Comparison of ENCODE assay signal across 8 cellular contexts in genomic region chr6:156776841-156777576, GRCh38. TPM values are rescaled to one million over a fixed set of nuclear protein-coding genes. Genes with fewer than 3 reads are reported as not detected.
DNase-seq lines count a peak whose midpoint lies in the region; ATAC-seq and TF ChIP-seq lines count a peak whose summit lies in the region.

Gene ARID1B (plus strand): TSS chr6:156777378. CDS start chr6:156777681, 303 bp downstream.

- POLR2A ChIA-PET in Caco-2 (lab: Charles Lee) = no interaction called here
- POLR2A ChIA-PET in Panc1 (lab: Charles Lee) = interaction anchor here (0.7 kb wide), 1 partner anchor 256 kb away, joined by 3 read pairs; no protein-coding TSS in a partner anchor
- POLR2A ChIA-PET in naive thymus-derived CD4-positive, alpha-beta T cell (lab: Charles Lee) = interaction anchor here (0.5 to 5.7 kb wide), 15 partner anchors 9 to 1463 kb away, joined by 3 to 122 read pairs (median 4); no protein-coding TSS in a partner anchor

- peak within 1 kb of the TSS; percentile 88 for H3K4me3 ChIP-seq in Caco-2 (ENCODE audit: low read depth, low read length)
- peak within 1 kb of the TSS; percentile 83 to 91 for H3K4me3 ChIP-seq in Panc1 (ENCODE audit: low read depth in 2 of 2, low read length in 2 of 2)
- H3K4me3 ChIP-seq in esophagus squamous epithelium = peak within 1 kb of the TSS; percentile 83 to 91 (median 86)
- H3K4me3 ChIP-seq in naive thymus-derived CD4-positive, alpha-beta T cell (ENCODE audit: low read length) = peak within 1 kb of the TSS; percentile 79

- no peaks in the 10 kb centered on the region for H3K9me3 Mint-ChIP-seq in Caco-2 (ENCODE audit: unreplicated experiment)
- H3K9me3 Mint-ChIP-seq in naive thymus-derived CD4-positive, alpha-beta T cell = peaks cover 0 to 4% (median 0%) of the 10 kb centered on the region in 11 donors
- H3K9me3 Mint-ChIP-seq in stimulated activated memory B cell treated with anti-CD40 and anti-IgM and Interleukin-4, amounts not matched to agents 10 μg/mL and 1 μg/mL and 100 μg/mL, for 72 hours = no peaks in the 10 kb centered on the region

- DNase-seq in Caco-2 = peak; percentile 73 to 83
- peak; percentile 65 for DNase-seq in HT1080 (ENCODE audit: low read depth)
- peak; percentile 15 for DNase-seq in Panc1 (ENCODE audit: low read depth, low spot score)
- peak; percentile 81 to 82 for DNase-seq in activated T-cell treated with anti-CD3 and anti-CD28 coated beads, Interleukin-2, amount 50 U/mL, for 48 hours
- DNase-seq in esophagus squamous epithelium (lab: John Stamatoyannopoulos, UW) = peak; percentile 35
- DNase-seq in naive thymus-derived CD4-positive, alpha-beta T cell = peak; percentile 67 to 86 (median 80)

- H3K36me3 ChIP-seq in Caco-2 (ENCODE audit: control insufficient read depth, insufficient read depth, low read length) = no peaks in the 10 kb centered on the region
- H3K36me3 ChIP-seq in Panc1 (ENCODE audit: control insufficient read depth, insufficient read depth, low read length) = no peaks in the 10 kb centered on the region; the same call in 1 of the 2 replicates
- no peaks in the 10 kb centered on the region for H3K36me3 ChIP-seq in esophagus squamous epithelium
- no peaks in the 10 kb centered on the region for H3K36me3 ChIP-seq in naive thymus-derived CD4-positive, alpha-beta T cell (ENCODE audit: control insufficient read depth in 2 of 3, insufficient read depth in 3 of 3, low read length in 3 of 3)

- no peaks in the 10 kb centered on the region for H3K27me3 Mint-ChIP-seq in Caco-2 (ENCODE audit: insufficient read depth, unreplicated experiment)
- peaks cover 0 to 4% (median 0%) of the 10 kb centered on the region in 5 donors for H3K27me3 Mint-ChIP-seq in naive thymus-derived CD4-positive, alpha-beta T cell
- H3K27me3 Mint-ChIP-seq in stimulated activated memory B cell treated with anti-CD40 and anti-IgM and Interleukin-4, amounts not matched to agents 10 μg/mL and 1 μg/mL and 100 μg/mL, for 72 hours = no peaks in the 10 kb centered on the region

- intact Hi-C loops in Caco-2 (cut with micrococcal nuclease; ENCODE audit: unreplicated experiment) (loop anchor here (1.0 to 10.0 kb wide), 3 partner anchors 90 to 408 kb away; no protein-coding TSS in a partner anchor), Panc1 (cut with micrococcal nuclease; ENCODE audit: unreplicated experiment) (loop anchor here (1.0 kb wide), 1 partner anchor 89 kb away; no protein-coding TSS in a partner anchor), esophagus squamous epithelium (cut with DNase I) (loop anchor here (5.0 to 10.0 kb wide), 4 partner anchors 55 to 245 kb away; no protein-coding TSS in a partner anchor)
- intact Hi-C loops in naive thymus-derived CD4-positive, alpha-beta T cell (cut with micrococcal nuclease) = loop anchor here (1.0 to 5.0 kb wide), 17 partner anchors 14 to 1606 kb away; partner anchors contain the start of genes TFB1M (in 2 of the 2), SYNJ2 (in 1 of the 2) and ZDHHC14 (in 1 of the 2)

- peak within 1 kb of the TSS; percentile 90 for H3K27ac Mint-ChIP-seq in Caco-2 (ENCODE audit: unreplicated experiment)
- H3K27ac Mint-ChIP-seq in naive thymus-derived CD4-positive, alpha-beta T cell = peak within 1 kb of the TSS; percentile 94 to 99 (median 99)
- H3K27ac Mint-ChIP-seq in stimulated activated memory B cell treated with anti-CD40 and anti-IgM and Interleukin-4, amounts not matched to agents 10 μg/mL and 1 μg/mL and 100 μg/mL, for 72 hours = peak within 1 kb of the TSS; percentile 97

- H3K4me3 Mint-ChIP-seq in Caco-2 (ENCODE audit: unreplicated experiment) = peak within 1 kb of the TSS; percentile 92
- H3K4me3 Mint-ChIP-seq in naive thymus-derived CD4-positive, alpha-beta T cell = peak within 1 kb of the TSS; percentile 87 to 100 (median 96)
- peak within 1 kb of the TSS; percentile 91 for H3K4me3 Mint-ChIP-seq in stimulated activated memory B cell treated with anti-CD40 and anti-IgM and Interleukin-4, amounts not matched to agents 10 μg/mL and 1 μg/mL and 100 μg/mL, for 72 hours

- H3K36me3 Mint-ChIP-seq in Caco-2 (ENCODE audit: insufficient read depth, unreplicated experiment) = peaks cover 6% of the 10 kb centered on the region
- peaks cover 0 to 4% (median 0%) of the 10 kb centered on the region in 5 donors for H3K36me3 Mint-ChIP-seq in naive thymus-derived CD4-positive, alpha-beta T cell
- no peaks in the 10 kb centered on the region for H3K36me3 Mint-ChIP-seq in stimulated activated memory B cell treated with anti-CD40 and anti-IgM and Interleukin-4, amounts not matched to agents 10 μg/mL and 1 μg/mL and 100 μg/mL, for 72 hours

- no peaks in the 10 kb centered on the region for H3K4me1 Mint-ChIP-seq in Caco-2 (ENCODE audit: low read depth, unreplicated experiment)
- peaks cover 11 to 44% (median 38%) of the 10 kb centered on the region in 7 donors for H3K4me1 Mint-ChIP-seq in naive thymus-derived CD4-positive, alpha-beta T cell
- H3K4me1 Mint-ChIP-seq in stimulated activated memory B cell treated with anti-CD40 and anti-IgM and Interleukin-4, amounts not matched to agents 10 μg/mL and 1 μg/mL and 100 μg/mL, for 72 hours = peaks cover 58% of the 10 kb centered on the region

- H3K27ac ChIP-seq in Panc1 (ENCODE audit: low read length) = peak within 1 kb of the TSS; percentile 90
- H3K27ac ChIP-seq in esophagus squamous epithelium = peak within 1 kb of the TSS; percentile 98 to 99 (median 99)
- H3K27ac ChIP-seq in naive thymus-derived CD4-positive, alpha-beta T cell (ENCODE audit: low read depth, low read length) = peak within 1 kb of the TSS; percentile 81

- ATAC-seq in GM19467 (IDR thresholded peaks at IDR 0.05; ENCODE audit: unreplicated experiment) = peak; percentile 53
- peak; percentile 56 for ATAC-seq in Panc1
- peak; percentile 74 for ATAC-seq in naive thymus-derived CD4-positive, alpha-beta T cell
- peak; percentile 80 for ATAC-seq in stimulated activated memory B cell treated with anti-CD40 and anti-IgM and Interleukin-4, amounts not matched to agents 10 μg/mL and 1 μg/mL and 100 μg/mL, for 72 hours

- H3K4me1 ChIP-seq in Caco-2 (peaks cover 16% of the 10 kb centered on the region), Panc1 (ENCODE audit: control insufficient read depth, insufficient read depth, low read length) (peaks cover 33% of the 10 kb centered on the region), esophagus squamous epithelium (peaks cover 0 to 42% (median 27%) of the 10 kb centered on the region in 3 donors)
- peaks cover 4 to 10% of the 10 kb centered on the region in 2 donors for H3K4me1 ChIP-seq in naive thymus-derived CD4-positive, alpha-beta T cell (ENCODE audit: control insufficient read depth in 2 of 2, insufficient read depth in 2 of 2, low read length in 2 of 2)

- H3K9me3 ChIP-seq in Caco-2 (no peaks in the 10 kb centered on the region), Panc1 (ENCODE audit: control insufficient read depth, insufficient read depth, low read depth, low read length) (no peaks in the 10 kb centered on the region), esophagus squamous epithelium (no peaks in the 10 kb centered on the region)
- H3K9me3 ChIP-seq in naive thymus-derived CD4-positive, alpha-beta T cell (ENCODE audit: control insufficient read depth in 2 of 3, low read length in 3 of 3) = no peaks in the 10 kb centered on the region

- TF ChIP-seq CTCF in Caco-2 (IDR thresholded peaks at IDR 0.05; ENCODE audit: insufficient read depth in 1 of 2, low read depth in 1 of 2, low read length in 1 of 2, severe bottlenecking in 1 of 2, unreplicated experiment in 1 of 2) (no peak), Panc1 (IDR thresholded peaks at IDR 0.05) (no peak), esophagus squamous epithelium (IDR thresholded peaks at IDR 0.05) (no peak)

- 0% methylated on average over 9 to 29 of the region's 65 CpGs for WGBS in esophagus squamous epithelium, 2 donors

- CTCF ChIA-PET in Caco-2 (lab: Charles Lee) (no interaction called here), Panc1 (lab: Charles Lee) (interaction anchor here (0.6 kb wide), 1 partner anchor 836 kb away, joined by 3 read pairs; no protein-coding TSS in a partner anchor)
- CTCF ChIA-PET in naive thymus-derived CD4-positive, alpha-beta T cell (lab: Charles Lee) = interaction anchor here (0.5 to 1.5 kb wide), 5 partner anchors 9 to 1434 kb away, joined by 3 to 5 read pairs (median 3); no protein-coding TSS in a partner anchor

- no peaks in the 10 kb centered on the region for H3K27me3 ChIP-seq in Caco-2 (replicated peaks; ENCODE audit: control insufficient read depth, insufficient read depth, low read length)
- no peaks in the 10 kb centered on the region for H3K27me3 ChIP-seq in Panc1 (ENCODE audit: control insufficient read depth, insufficient read depth, low read length)
- H3K27me3 ChIP-seq in esophagus squamous epithelium = no peaks in the 10 kb centered on the region
- no peaks in the 10 kb centered on the region for H3K27me3 ChIP-seq in naive thymus-derived CD4-positive, alpha-beta T cell (ENCODE audit: control insufficient read depth in 2 of 2, insufficient read depth in 2 of 2, low read length in 2 of 2)

- in situ Hi-C loops in Panc1 (cut with HindIII; ENCODE audit: low pct_unique_long_range_greater_than_20kb, low sequenced_read_pairs) = no loop called here

- no TSS peak for BruUV-seq in Caco-2 (replicated peaks; lab: Mats Ljungman, UMichigan)
- BruUV-seq in Panc1 (replicated peaks; lab: Mats Ljungman, UMichigan) = no TSS peak

- TF ChIP-seq POLR2A in esophagus squamous epithelium (IDR thresholded peaks at IDR 0.05) = peak in 2 of 4 donors; percentile 60 to 66

RNA-seq across cellular contexts. Expression of gene ARID1B, which starts in this region (rescaled TPM):
- total RNA-seq in Caco-2 (2022) (58.8 and 62.2 TPM in 2 replicates), Panc1 (2021; ENCODE audit: unreplicated experiment) (91.7 TPM), esophagus squamous epithelium (100 to 1,000 TPM in 1 of 4 donors, 10 to 100 TPM in 3; 25.2 to 103 (median 59.5) TPM)
- 11.2 and 15.5 TPM in 2 replicates for total RNA-seq in HT1080 (2014; rRNA removed; shearing (Covaris generic))
- polyA plus RNA-seq in HT1080 (2015; cell fraction: cytosol; rRNA removed) = 16.0 and 20.9 TPM in 2 replicates
- 23.8 and 26.2 TPM in 2 replicates for polyA plus RNA-seq in HT1080 (2015; cell fraction: nucleus; rRNA removed)
- polyA plus RNA-seq in Panc1 (2012; ENCODE audit: insufficient read length) = 53.4 TPM
- total RNA-seq in naive thymus-derived CD4-positive, alpha-beta T cell = 100 to 1,000 TPM in 4 of 5 experiments, 10 to 100 TPM in 1; 88.8 to 164 (median 141) TPM
- polyA plus RNA-seq in naive thymus-derived CD4-positive, alpha-beta T cell = 10 to 100 TPM; 17.5 to 21.0 TPM

Comparison
In these comparisons a context has a peak if more than half of its experiments do, and no peak if none do; other contexts are left out.
1. Peak in every context shown above with its lines: DNase-seq, ATAC-seq, H3K4me3 ChIP-seq and H3K27ac ChIP-seq.
2. DNase-seq: peak in every context shown above with its lines; median percentile 82 in activated T-cell treated with anti-CD3 and anti-CD28 coated beads, Interleukin-2, amount 50 U/mL, for 48 hours; 80 in naive thymus-derived CD4-positive, alpha-beta T cell; 78 in Caco-2; 65 in HT1080; 35 in esophagus squamous epithelium; 15 in Panc1.